Comparison of ENCODE assay signal across 28 cellular contexts in genomic region chr3:4726549-4726948, GRCh38.
A peak's percentile ranks its signal among the peaks of the same experiment; 100 is the strongest.
DNase-seq lines count a peak whose midpoint lies in the region; ATAC-seq, FAIRE-seq and TF ChIP-seq lines count a peak whose summit lies in the region.
"Had no signal": no experiment of that assay in that cellular context is flagged by ENCODE, and none has a peak within 500 bp of the region (broad histone marks: within the 10 kb centered on the region; RNA-seq: fewer than 3 reads in every experiment).

No MANE protein-coding gene starts in this region.

- TF ChIP-seq EP300 in K562 (IDR thresholded peaks at IDR 0.05; ENCODE audit: low read length), result no peak

- ATAC-seq in K562, result no peak
- no peak for ATAC-seq in activated CD8-positive, alpha-beta memory T cell treated with anti-CD3 and anti-CD28 coated beads, Interleukin-2, amount 10 ng/mL, durations not matched to agents 7 days and 5 days

- no peak overlapping the region for H3K4me3 ChIP-seq in K562
- H3K4me3 ChIP-seq in MG63, result no peak overlapping the region
- H3K4me3 ChIP-seq: BLaER1 treated with 17β-estradiol and CSF1 and Interleukin-3, amounts not matched to agents 10 nM and 100 nM; SK-N-MC had no signal

- peaks cover 0 to 18% of the 10 kb centered on the region in 2 experiments; a peak in 4 of 5 replicates for H3K4me1 ChIP-seq in K562 (replicated peaks in 1 of 2; ENCODE audit: control insufficient read depth in 2 of 2, insufficient read depth in 2 of 2, low read length in 2 of 2)

- 52% methylated on average over 5 of the region's 5 CpGs for WGBS in K562 (ENCODE audit: insufficient coverage, low coverage, missing lambda C conversion rate)

- DNase-seq in ELR (ENCODE audit: low read depth), result peak; percentile 61
- DNase-seq in LHCN-M2 (ENCODE audit: low read depth), result peak; percentile 37
- no peak for DNase-seq in K562 (ENCODE audit: extremely low read depth in 1 of 4, low spot score in 3 of 4)
- DNase-seq in islet precursor cell, result peak; percentile 7
- DNase-seq in MG63, result no peak
- no peak for DNase-seq in activated CD8-positive, alpha-beta memory T cell treated with anti-CD3 and anti-CD28 coated beads, Interleukin-2, amount 10 ng/mL, durations not matched to agents 7 days and 5 days
- DNase-seq in middle frontal gyrus (ENCODE audit: extremely low spot score, low spot score), result no peak
- DNase-seq in GM19240 (ENCODE audit: insufficient read length, low spot score), result no peak
- DNase-seq: 8988T; Caco-2; CD4-positive, alpha-beta memory T cell; DMS 273 treated with DMSO at 0.1 percent for 48 hours; DND-41; Karpas-422; MM.1S; NCI-H1048; NCI-H1417 treated with DMSO at 0.1 percent for 48 hours; NCI-H187; NCI-H446; NCI-H526; OCI-M1; RPMI8226; SHP77 treated with DMSO at 0.1 percent for 48 hours had no signal

- H3K27me3 ChIP-seq in K562 (ENCODE audit: control insufficient read depth in 2 of 2, insufficient read depth in 2 of 2, low read length in 2 of 2), result no peaks in the 10 kb centered on the region
- no peaks in the 10 kb centered on the region for H3K27me3 ChIP-seq in MG63
- H3K27me3 ChIP-seq: BLaER1 treated with 17β-estradiol and CSF1 and Interleukin-3, amounts not matched to agents 10 nM and 100 nM had no signal

- TF ChIP-seq POLR2A in K562 (conservative IDR thresholded peaks at IDR 0.05), result no peak

- POLR2A ChIA-PET in K562 (lab: Yijun Ruan, JAX), result interaction anchor here (0.7 to 1.0 kb wide), 5 partner anchors 13 to 335 kb away, joined by 3 read pairs; no protein-coding TSS in a partner anchor

- H3K27ac Mint-ChIP-seq in activated CD8-positive, alpha-beta memory T cell treated with anti-CD3 and anti-CD28 coated beads, Interleukin-2, amount 10 ng/mL, durations not matched to agents 7 days and 5 days, result no peak overlapping the region

- no peak for TF ChIP-seq RAD21 in K562 (CRISPR knock-in tag; conservative IDR thresholded peaks at IDR 0.05 in 1 of 2, IDR thresholded peaks at IDR 0.05 in 1 of 2)

- CTCF ChIA-PET in K562 (lab: Yijun Ruan, JAX; ENCODE audit: low intra/inter-chr PET ratio), result no interaction called here
- CTCF ChIA-PET in activated CD8-positive, alpha-beta memory T cell treated with anti-CD3 and anti-CD28 coated beads, Interleukin-2, amount 10 ng/mL, durations not matched to agents 7 days and 5 days (lab: Charles Lee), result interaction anchor here (0.7 to 2.3 kb wide), 9 partner anchors 13 to 331 kb away, joined by 3 to 12 read pairs (median 4); no protein-coding TSS in a partner anchor

- no peak overlapping the region for H3K4me3 Mint-ChIP-seq in activated CD8-positive, alpha-beta memory T cell treated with anti-CD3 and anti-CD28 coated beads, Interleukin-2, amount 10 ng/mL, durations not matched to agents 7 days and 5 days
- H3K4me3 Mint-ChIP-seq: CD4-positive, alpha-beta memory T cell; IgD-negative memory B cell had no signal

- H2AFZ ChIP-seq in K562 (ENCODE audit: low read depth, low read length), result no peak overlapping the region

- no peak for TF ChIP-seq CTCF in K562 (IDR thresholded peaks at IDR 0.05 in 2 of 3, conservative IDR thresholded peaks at IDR 0.05 in 1 of 3; ENCODE audit: insufficient read depth in 2 of 3, low read depth in 1 of 3, low read length in 3 of 3)

- no peaks in the 10 kb centered on the region for H3K27me3 Mint-ChIP-seq in activated CD8-positive, alpha-beta memory T cell treated with anti-CD3 and anti-CD28 coated beads, Interleukin-2, amount 10 ng/mL, durations not matched to agents 7 days and 5 days
- H3K27me3 Mint-ChIP-seq: CD4-positive, alpha-beta memory T cell; IgD-negative memory B cell had no signal

- H3K4me2 ChIP-seq in K562 (ENCODE audit: insufficient read depth, low read length), result no peak overlapping the region
- H3K4me2 ChIP-seq: BLaER1 treated with 17β-estradiol and CSF1 and Interleukin-3, amounts not matched to agents 10 nM and 100 nM had no signal

- H3K79me2 ChIP-seq in K562 (ENCODE audit: control insufficient read depth, insufficient read depth, low read length), result no peaks in the 10 kb centered on the region

- in situ Hi-C loops in K562 (cut with MboI), result no loop called here

- intact Hi-C loops in K562 (cut with micrococcal nuclease), result no loop called here

- no peak overlapping the region for H3K27ac ChIP-seq in K562 (ENCODE audit: extremely low read depth, low read depth, low read length)
- H3K27ac ChIP-seq: BLaER1 treated with 17β-estradiol and CSF1 and Interleukin-3, amounts not matched to agents 10 nM and 100 nM; SK-N-MC had no signal

- no peak overlapping the region for H3K9ac ChIP-seq in K562 (ENCODE audit: insufficient read depth in 1 of 2, low read depth in 2 of 2, low read length in 2 of 2)
- H3K9ac ChIP-seq: BLaER1 treated with 17β-estradiol and CSF1 and Interleukin-3, amounts not matched to agents 10 nM and 100 nM had no signal

- no peaks in the 10 kb centered on the region for H3K9me3 Mint-ChIP-seq in activated CD8-positive, alpha-beta memory T cell treated with anti-CD3 and anti-CD28 coated beads, Interleukin-2, amount 10 ng/mL, durations not matched to agents 7 days and 5 days (ENCODE audit: low read depth)
- H3K9me3 Mint-ChIP-seq: CD4-positive, alpha-beta memory T cell; IgD-negative memory B cell had no signal

- peaks cover 44% of the 10 kb centered on the region for H3K4me1 Mint-ChIP-seq in activated CD8-positive, alpha-beta memory T cell treated with anti-CD3 and anti-CD28 coated beads, Interleukin-2, amount 10 ng/mL, durations not matched to agents 7 days and 5 days

- H3K9me1 ChIP-seq in K562 (ENCODE audit: control insufficient read depth, insufficient read depth, low read length), result no peaks in the 10 kb centered on the region

- peaks cover 60% of the 10 kb centered on the region for H3K36me3 Mint-ChIP-seq in activated CD8-positive, alpha-beta memory T cell treated with anti-CD3 and anti-CD28 coated beads, Interleukin-2, amount 10 ng/mL, durations not matched to agents 7 days and 5 days

- H3K9me3 ChIP-seq in K562 (replicated peaks; ENCODE audit: control insufficient read depth, insufficient read depth, low read depth, low read length) (no peaks in the 10 kb centered on the region), MG63 (no peaks in the 10 kb centered on the region)
- H3K9me3 ChIP-seq: BLaER1 treated with 17β-estradiol and CSF1 and Interleukin-3, amounts not matched to agents 10 nM and 100 nM; Caco-2 had no signal

- no TSS peak for BruUV-seq in K562 (replicated peaks; lab: Mats Ljungman, UMichigan)

- H4K20me1 ChIP-seq in K562 (replicated peaks; ENCODE audit: control insufficient read depth, insufficient read depth, low read length), result no peaks in the 10 kb centered on the region
- H4K20me1 ChIP-seq: BLaER1 treated with 17β-estradiol and CSF1 and Interleukin-3, amounts not matched to agents 10 nM and 100 nM had no signal

- FAIRE-seq in K562 (lab: Jason Lieb, UNC), result no peak
- FAIRE-seq: GM12891, HTR-8/SVneo had no signal

- H3K36me3 ChIP-seq in K562 (ENCODE audit: control insufficient read depth, insufficient read depth, low read length) (no peaks in the 10 kb centered on the region), MG63 (no peaks in the 10 kb centered on the region)

TF ChIP-seq in K562, 482 proteins besides CTCF, POLR2A, EP300 and RAD21:
- TF ChIP-seq FOSL1 (tag; conservative IDR thresholded peaks at IDR 0.05) (peak; percentile 63), CBX8 (IDR thresholded peaks at IDR 0.05; ENCODE audit: borderline replicate concordance, extremely low read depth, low read depth, low read length, poor library complexity, severe bottlenecking) (no peak)

Comparison
In these comparisons a context has a peak if more than half of its experiments do, and no peak if none do; other contexts are left out.
1. DNase-seq: peak in ELR (single experiment), LHCN-M2 (single experiment) and islet precursor cell (single experiment); none in K562 (0 of 4), MG63 (single experiment), activated CD8-positive, alpha-beta memory T cell treated with anti-CD3 and anti-CD28 coated beads, Interleukin-2, amount 10 ng/mL, durations not matched to agents 7 days and 5 days (single experiment), middle frontal gyrus (single experiment) and GM19240 (single experiment).